ENCODE assay signal across 1 cellular context in genomic region chr15:26013946-26014345, GRCh38.
TF ChIP-seq lines count a peak whose summit lies in the region.

No MANE protein-coding gene starts in this region.

TF ChIP-seq in GM23338, 12 proteins besides CTCF, POLR2A, EP300 and RAD21 (continued from another document):
- TF ChIP-seq, protein P1, sequence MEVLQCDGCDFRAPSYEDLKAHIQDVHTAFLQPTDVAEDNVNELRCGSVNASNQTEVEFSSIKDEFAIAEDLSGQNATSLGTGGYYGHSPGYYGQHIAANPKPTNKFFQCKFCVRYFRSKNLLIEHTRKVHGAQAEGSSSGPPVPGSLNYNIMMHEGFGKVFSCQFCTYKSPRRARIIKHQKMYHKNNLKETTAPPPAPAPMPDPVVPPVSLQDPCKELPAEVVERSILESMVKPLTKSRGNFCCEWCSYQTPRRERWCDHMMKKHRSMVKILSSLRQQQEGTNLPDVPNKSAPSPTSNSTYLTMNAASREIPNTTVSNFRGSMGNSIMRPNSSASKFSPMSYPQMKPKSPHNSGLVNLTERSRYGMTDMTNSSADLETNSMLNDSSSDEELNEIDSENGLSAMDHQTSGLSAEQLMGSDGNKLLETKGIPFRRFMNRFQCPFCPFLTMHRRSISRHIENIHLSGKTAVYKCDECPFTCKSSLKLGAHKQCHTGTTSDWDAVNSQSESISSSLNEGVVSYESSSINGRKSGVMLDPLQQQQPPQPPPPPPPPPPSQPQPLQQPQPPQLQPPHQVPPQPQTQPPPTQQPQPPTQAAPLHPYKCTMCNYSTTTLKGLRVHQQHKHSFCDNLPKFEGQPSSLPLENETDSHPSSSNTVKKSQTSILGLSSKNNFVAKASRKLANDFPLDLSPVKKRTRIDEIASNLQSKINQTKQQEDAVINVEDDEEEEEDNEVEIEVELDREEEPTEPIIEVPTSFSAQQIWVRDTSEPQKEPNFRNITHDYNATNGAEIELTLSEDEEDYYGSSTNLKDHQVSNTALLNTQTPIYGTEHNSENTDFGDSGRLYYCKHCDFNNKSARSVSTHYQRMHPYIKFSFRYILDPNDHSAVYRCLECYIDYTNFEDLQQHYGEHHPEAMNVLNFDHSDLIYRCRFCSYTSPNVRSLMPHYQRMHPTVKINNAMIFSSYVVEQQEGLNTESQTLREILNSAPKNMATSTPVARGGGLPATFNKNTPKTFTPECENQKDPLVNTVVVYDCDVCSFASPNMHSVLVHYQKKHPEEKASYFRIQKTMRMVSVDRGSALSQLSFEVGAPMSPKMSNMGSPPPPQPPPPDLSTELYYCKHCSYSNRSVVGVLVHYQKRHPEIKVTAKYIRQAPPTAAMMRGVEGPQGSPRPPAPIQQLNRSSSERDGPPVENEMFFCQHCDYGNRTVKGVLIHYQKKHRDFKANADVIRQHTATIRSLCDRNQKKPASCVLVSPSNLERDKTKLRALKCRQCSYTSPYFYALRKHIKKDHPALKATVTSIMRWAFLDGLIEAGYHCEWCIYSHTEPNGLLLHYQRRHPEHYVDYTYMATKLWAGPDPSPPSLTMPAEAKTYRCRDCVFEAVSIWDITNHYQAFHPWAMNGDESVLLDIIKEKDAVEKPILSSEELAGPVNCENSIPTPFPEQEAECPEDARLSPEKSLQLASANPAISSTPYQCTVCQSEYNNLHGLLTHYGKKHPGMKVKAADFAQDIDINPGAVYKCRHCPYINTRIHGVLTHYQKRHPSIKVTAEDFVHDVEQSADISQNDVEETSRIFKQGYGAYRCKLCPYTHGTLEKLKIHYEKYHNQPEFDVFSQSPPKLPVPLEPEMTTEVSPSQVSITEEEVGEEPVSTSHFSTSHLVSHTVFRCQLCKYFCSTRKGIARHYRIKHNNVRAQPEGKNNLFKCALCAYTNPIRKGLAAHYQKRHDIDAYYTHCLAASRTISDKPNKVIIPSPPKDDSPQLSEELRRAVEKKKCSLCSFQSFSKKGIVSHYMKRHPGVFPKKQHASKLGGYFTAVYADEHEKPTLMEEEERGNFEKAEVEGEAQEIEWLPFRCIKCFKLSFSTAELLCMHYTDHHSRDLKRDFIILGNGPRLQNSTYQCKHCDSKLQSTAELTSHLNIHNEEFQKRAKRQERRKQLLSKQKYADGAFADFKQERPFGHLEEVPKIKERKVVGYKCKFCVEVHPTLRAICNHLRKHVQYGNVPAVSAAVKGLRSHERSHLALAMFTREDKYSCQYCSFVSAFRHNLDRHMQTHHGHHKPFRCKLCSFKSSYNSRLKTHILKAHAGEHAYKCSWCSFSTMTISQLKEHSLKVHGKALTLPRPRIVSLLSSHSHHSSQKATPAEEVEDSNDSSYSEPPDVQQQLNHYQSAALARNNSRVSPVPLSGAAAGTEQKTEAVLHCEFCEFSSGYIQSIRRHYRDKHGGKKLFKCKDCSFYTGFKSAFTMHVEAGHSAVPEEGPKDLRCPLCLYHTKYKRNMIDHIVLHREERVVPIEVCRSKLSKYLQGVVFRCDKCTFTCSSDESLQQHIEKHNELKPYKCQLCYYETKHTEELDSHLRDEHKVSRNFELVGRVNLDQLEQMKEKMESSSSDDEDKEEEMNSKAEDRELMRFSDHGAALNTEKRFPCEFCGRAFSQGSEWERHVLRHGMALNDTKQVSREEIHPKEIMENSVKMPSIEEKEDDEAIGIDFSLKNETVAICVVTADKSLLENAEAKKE (CRISPR knock-in tag; IDR thresholded peaks at IDR 0.05): no peak
- TF ChIP-seq JUNB (IDR thresholded peaks at IDR 0.05; ENCODE audit: unreplicated experiment) (no peak), STAT1 (IDR thresholded peaks at IDR 0.05; ENCODE audit: unreplicated experiment) (no peak), ZNF331 (CRISPR knock-in tag; IDR thresholded peaks at IDR 0.05; ENCODE audit: low read depth) (no peak), EZH2phosphoT487 (IDR thresholded peaks at IDR 0.05; ENCODE audit: unreplicated experiment) (no peak), NANOG (IDR thresholded peaks at IDR 0.05; ENCODE audit: borderline replicate concordance) (no peak), POLR2AphosphoS5 (IDR thresholded peaks at IDR 0.05; ENCODE audit: low read depth) (no peak)
